1 cellular context compared by ENCODE assay signal in genomic region chr11:66883021-66883968, GRCh38.
TF ChIP-seq lines count a peak whose summit lies in the region.

No MANE protein-coding gene starts in this region.

TF ChIP-seq in HCT116, 20 proteins besides CTCF, POLR2A, EP300 and RAD21 (continued from another document):
- TF ChIP-seq SRF (IDR thresholded peaks at IDR 0.05; ENCODE audit: low read depth) (no peak), ELF1 (IDR thresholded peaks at IDR 0.05; ENCODE audit: borderline replicate concordance, low read depth) (no peak), EZH2 (IDR thresholded peaks at IDR 0.05) (no peak), EZH2phosphoT487 (IDR thresholded peaks at IDR 0.05; ENCODE audit: borderline replicate concordance) (no peak), JUND (IDR thresholded peaks at IDR 0.05) (no peak), FOSL1 (IDR thresholded peaks at IDR 0.05; ENCODE audit: low read depth) (no peak)
- TF ChIP-seq, protein P1, sequence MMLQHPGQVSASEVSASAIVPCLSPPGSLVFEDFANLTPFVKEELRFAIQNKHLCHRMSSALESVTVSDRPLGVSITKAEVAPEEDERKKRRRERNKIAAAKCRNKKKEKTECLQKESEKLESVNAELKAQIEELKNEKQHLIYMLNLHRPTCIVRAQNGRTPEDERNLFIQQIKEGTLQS (IDR thresholded peaks at IDR 0.05), result no peak
- TF ChIP-seq, protein P2, sequence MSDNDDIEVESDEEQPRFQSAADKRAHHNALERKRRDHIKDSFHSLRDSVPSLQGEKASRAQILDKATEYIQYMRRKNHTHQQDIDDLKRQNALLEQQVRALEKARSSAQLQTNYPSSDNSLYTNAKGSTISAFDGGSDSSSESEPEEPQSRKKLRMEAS (IDR thresholded peaks at IDR 0.05), result no peak
